Comparison of ENCODE assay signal across 21 cellular contexts in the genomic region with DNA sequence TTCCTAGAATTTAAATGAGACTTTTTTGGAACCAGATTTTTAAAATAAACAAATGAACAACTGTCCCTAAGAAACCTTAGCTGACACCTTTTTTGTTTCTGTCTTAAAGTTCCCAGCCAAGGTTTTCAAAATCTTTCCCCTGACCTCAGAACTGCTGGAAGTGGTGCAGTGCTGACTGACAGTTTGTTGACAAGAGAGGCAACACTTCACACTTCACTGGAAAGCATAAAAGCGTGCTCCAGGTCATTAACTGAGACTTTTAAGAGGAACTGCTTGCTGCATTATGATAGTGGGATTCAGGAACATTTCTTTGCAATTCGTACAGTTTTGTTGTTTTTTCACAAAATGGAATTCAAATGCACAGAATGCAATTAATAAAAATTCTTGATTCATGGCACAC. TPM values are rescaled to one million over a fixed set of nuclear protein-coding genes. Genes with fewer than 3 reads are reported as not detected.
DNase-seq lines count a peak whose midpoint lies in the region; ATAC-seq, FAIRE-seq and TF ChIP-seq lines count a peak whose summit lies in the region.
"Had no signal": no experiment of that assay in that cellular context is flagged by ENCODE, and none has a peak within 500 bp of the region (broad histone marks: within the 10 kb centered on the region; RNA-seq: fewer than 3 reads in every experiment).

No MANE protein-coding gene starts in this region.

- in situ Hi-C loops in Caki2 (cut with HindIII; ENCODE audit: low pct_unique_long_range_greater_than_20kb, low sequenced_read_pairs): no loop called here

- TF ChIP-seq POLR2A in Peyer's patch (IDR thresholded peaks at IDR 0.05): no peak

- no peaks in the 10 kb centered on the region for H3K27me3 Mint-ChIP-seq in memory B cell

- no peaks in the 10 kb centered on the region for H3K27me3 ChIP-seq in Peyer's patch
- no peaks in the 10 kb centered on the region for H3K27me3 ChIP-seq in dorsolateral prefrontal cortex
- H3K27me3 ChIP-seq: right lobe of liver had no signal

- peak overlapping the region; percentile 46 for H3K4me3 Mint-ChIP-seq in memory B cell
- H3K4me3 Mint-ChIP-seq: activated T-cell treated with anti-CD3 and anti-CD28 coated beads, Interleukin-2, amount 50 U/mL, for 72 hours; stimulated activated effector memory CD8-positive, alpha-beta T cell treated with anti-CD3 and anti-CD28 coated beads, Interleukin-12 subunit alpha, Interleukin-12 subunit beta, amount 100 ng/mL, for 72 hours; T-helper 2 cell treated with Interferon-gamma antibody and Interleukin-4, amounts not matched to agents 5 μg/mL and 100 μg/mL, for 36 hours had no signal

- peaks cover 0 to 25% (median 9%) of the 10 kb centered on the region in 4 donors for H3K4me1 ChIP-seq in Peyer's patch

- TF ChIP-seq CTCF in D721Med (IDR thresholded peaks at IDR 0.05; ENCODE audit: insufficient read depth, missing control alignments): no peak
- no peak for TF ChIP-seq CTCF in Peyer's patch (IDR thresholded peaks at IDR 0.05)
- TF ChIP-seq CTCF in dorsolateral prefrontal cortex (IDR thresholded peaks at IDR 0.05 in 54 of 56, conservative IDR thresholded peaks at IDR 0.05 in 2 of 56; ENCODE audit: low read depth in 1 of 56, partially characterized antibody in 56 of 56): no peak

- no peaks in the 10 kb centered on the region for H3K9me3 Mint-ChIP-seq in memory B cell
- H3K9me3 Mint-ChIP-seq: activated T-cell treated with anti-CD3 and anti-CD28 coated beads, Interleukin-2, amount 50 U/mL, for 72 hours; stimulated activated effector memory CD8-positive, alpha-beta T cell treated with anti-CD3 and anti-CD28 coated beads, Interleukin-12 subunit alpha, Interleukin-12 subunit beta, amount 100 ng/mL, for 72 hours; T-helper 2 cell treated with Interferon-gamma antibody and Interleukin-4, amounts not matched to agents 5 μg/mL and 100 μg/mL, for 36 hours had no signal

- no peak for ATAC-seq in memory B cell (ENCODE audit: low read depth)
- ATAC-seq: activated T-cell treated with anti-CD3 and anti-CD28 coated beads, Interleukin-2, amount 50 U/mL, for 72 hours; right lobe of liver; stimulated activated effector memory CD8-positive, alpha-beta T cell treated with anti-CD3 and anti-CD28 coated beads, Interleukin-12 subunit alpha, Interleukin-12 subunit beta, amount 100 ng/mL, for 72 hours had no signal

- FAIRE-seq in GM18507 (lab: Jason Lieb, UNC) (peak; percentile 5), D721Med (lab: Jason Lieb, UNC) (no peak)
- FAIRE-seq: astrocyte had no signal

- H3K27ac ChIP-seq in Peyer's patch (peak overlapping the region in 1 of 4 donors; percentile 83), dorsolateral prefrontal cortex (no peak overlapping the region)
- H3K27ac ChIP-seq: right lobe of liver had no signal

- H3K4me1 Mint-ChIP-seq in memory B cell: peaks cover 69% of the 10 kb centered on the region

- H3K36me3 Mint-ChIP-seq in memory B cell: no peaks in the 10 kb centered on the region
- H3K36me3 Mint-ChIP-seq: stimulated activated effector memory CD8-positive, alpha-beta T cell treated with anti-CD3 and anti-CD28 coated beads, Interleukin-12 subunit alpha, Interleukin-12 subunit beta, amount 100 ng/mL, for 72 hours had no signal

- H3K4me3 ChIP-seq in Peyer's patch (no peak overlapping the region), dorsolateral prefrontal cortex (no peak overlapping the region)
- H3K4me3 ChIP-seq: right lobe of liver had no signal

- intact Hi-C loops in dorsolateral prefrontal cortex (cut with DNase I): no loop called here

- no peaks in the 10 kb centered on the region for H3K36me3 ChIP-seq in Peyer's patch
- H3K36me3 ChIP-seq: right lobe of liver had no signal

- no peaks in the 10 kb centered on the region for H3K9me3 ChIP-seq in Peyer's patch
- H3K9me3 ChIP-seq: right lobe of liver had no signal

- peak overlapping the region; percentile 95 for H3K27ac Mint-ChIP-seq in memory B cell
- H3K27ac Mint-ChIP-seq: stimulated activated effector memory CD8-positive, alpha-beta T cell treated with anti-CD3 and anti-CD28 coated beads, Interleukin-12 subunit alpha, Interleukin-12 subunit beta, amount 100 ng/mL, for 72 hours; T-helper 2 cell treated with Interferon-gamma antibody and Interleukin-4, amounts not matched to agents 5 μg/mL and 100 μg/mL, for 36 hours had no signal

- DNase-seq in Caki2 (ENCODE audit: low read depth): peak; percentile 38
- no peak for DNase-seq in GM18507 (ENCODE audit: extremely low spot score, insufficient read length, low read depth)
- DNase-seq in NCI-H69 (lab: John Stamatoyannopoulos, UW): peak; percentile 69
- no peak for DNase-seq in memory B cell (ENCODE audit: low spot score in 2 of 2)
- no peak for DNase-seq in D721Med (ENCODE audit: insufficient read length, low spot score)
- no peak for DNase-seq in UCSD-AML1 (lab: John Stamatoyannopoulos, UW; ENCODE audit: unreplicated experiment)
- DNase-seq in Peyer's patch: no peak
- DNase-seq in dorsolateral prefrontal cortex: no peak
- DNase-seq: activated CD4-positive, CD25-positive, alpha-beta regulatory T cell treated with anti-CD3 and anti-CD28 coated beads, Interleukin-2, amount 50 U/mL, for 72 hours; activated CD8-positive, alpha-beta memory T cell treated with anti-CD3 and anti-CD28 coated beads for 24 hours; activated naive CD4-positive, alpha-beta T cell treated with anti-CD3 and anti-CD28 coated beads, Interleukin-2, amount 50 U/mL, for 16 hours; activated T-cell treated with anti-CD3 and anti-CD28 coated beads, Interleukin-2, amount 50 U/mL, for 72 hours; cerebellar nuclear complex; GDM1; HCEC 1CT; NCI-H2029 treated with DMSO at 0.1 percent for 48 hours; NCI-H748 treated with DMSO at 0.1 percent for 48 hours; right lobe of liver had no signal

RNA-seq across cellular contexts. Expression of gene SYPL1, which starts 36.2 kb away (rescaled TPM):
- total RNA-seq in Caki2 (2014; rRNA removed; shearing (Covaris generic); ENCODE audit: low replicate concordance): 35.2 and 35.6 TPM in 2 replicates
- total RNA-seq in Peyer's patch: 10 to 100 TPM; 45.2 to 77.6 (median 53.3) TPM
- 10 to 100 TPM; 21.3 to 84.1 (median 36.2) TPM for total RNA-seq in dorsolateral prefrontal cortex

Comparison
In these comparisons a context has a peak if more than half of its experiments do, and no peak if none do; other contexts are left out.
1. DNase-seq: peak in Caki2 (single experiment) and NCI-H69 (single experiment); none in GM18507 (single experiment), memory B cell (0 of 2), D721Med (single experiment), UCSD-AML1 (single experiment), Peyer's patch (0 of 3) and dorsolateral prefrontal cortex (0 of 10).